Comparison of ENCODE assay signal across 1 cellular context in genomic region chr6:71453307-71453706, GRCh38.
TF ChIP-seq lines count a peak whose summit lies in the region.

No MANE protein-coding gene starts in this region.

TF ChIP-seq in GM23338, 12 proteins besides CTCF, POLR2A, EP300 and RAD21 (continued from another document):
- TF ChIP-seq ZNF462 (CRISPR knock-in tag; IDR thresholded peaks at IDR 0.05) = no peak
- no peak for TF ChIP-seq ZNF114 (CRISPR knock-in tag; IDR thresholded peaks at IDR 0.05)
- TF ChIP-seq REST (IDR thresholded peaks at IDR 0.05; ENCODE audit: unreplicated experiment) = no peak
- no peak for TF ChIP-seq POLR2AphosphoS5 (IDR thresholded peaks at IDR 0.05; ENCODE audit: low read depth)
- TF ChIP-seq STAT1 (IDR thresholded peaks at IDR 0.05; ENCODE audit: unreplicated experiment) = no peak
- TF ChIP-seq ZNF331 (CRISPR knock-in tag; IDR thresholded peaks at IDR 0.05; ENCODE audit: low read depth) = no peak
